ENCODE assay signal across 1 cellular context in genomic region chr6:31619805-31620585, GRCh38.
TF ChIP-seq lines count a peak whose summit lies in the region.

No MANE protein-coding gene starts in this region.

TF ChIP-seq in HepG2, 621 proteins besides CTCF, POLR2A, EP300 and RAD21 (continued from another document and continues in another):
- no peak for TF ChIP-seq AFF4 (CRISPR knock-in tag; IDR thresholded peaks at IDR 0.05)
- peak; percentile 90; the same call in 1 of the 2 replicates for TF ChIP-seq ZNF704 (CRISPR knock-in tag; IDR thresholded peaks at IDR 0.05; ENCODE audit: borderline replicate concordance)
- TF ChIP-seq HNRNPLL (IDR thresholded peaks at IDR 0.05; ENCODE audit: low read depth, low read length, poor library complexity, severe bottlenecking), result peak; percentile 99
- peak; percentile 26 for TF ChIP-seq ZNF235 (CRISPR knock-in tag; IDR thresholded peaks at IDR 0.05; ENCODE audit: borderline replicate concordance)
- no peak for TF ChIP-seq ZNF713 (CRISPR knock-in tag; IDR thresholded peaks at IDR 0.05)
- no peak for TF ChIP-seq FOXJ3 (CRISPR knock-in tag; IDR thresholded peaks at IDR 0.05; ENCODE audit: borderline replicate concordance)
- peak; percentile 80 for TF ChIP-seq JUN (CRISPR knock-in tag; IDR thresholded peaks at IDR 0.05)
- TF ChIP-seq ZNF580 (CRISPR knock-in tag; IDR thresholded peaks at IDR 0.05; ENCODE audit: borderline replicate concordance, low read depth), result peak; percentile 82; the same call in 1 of the 2 replicates
- no peak for TF ChIP-seq KLF13 (CRISPR knock-in tag; IDR thresholded peaks at IDR 0.05)
- no peak for TF ChIP-seq GABPA (IDR thresholded peaks at IDR 0.05; ENCODE audit: low read depth, low read length)
- TF ChIP-seq GABPA (CRISPR knock-in tag; IDR thresholded peaks at IDR 0.05; ENCODE audit: low read depth), result peak; percentile 61
- no peak for TF ChIP-seq PTBP1 (IDR thresholded peaks at IDR 0.05; ENCODE audit: low read depth, low read length, poor library complexity, severe bottlenecking)
- no peak for TF ChIP-seq ADNP (CRISPR knock-in tag; IDR thresholded peaks at IDR 0.05)
- TF ChIP-seq ZNF605 (CRISPR knock-in tag; IDR thresholded peaks at IDR 0.05), result no peak; the same call in 1 of the 2 replicates
- 0 out of 2 replicates have a peak, but pooled peaks have one; percentile 9 for TF ChIP-seq ZNF740 (CRISPR knock-in tag; IDR thresholded peaks at IDR 0.05)
- 0 out of 2 replicates have a peak, but pooled peaks have one; percentile 24 for TF ChIP-seq ZNF263 (CRISPR knock-in tag; IDR thresholded peaks at IDR 0.05)
- TF ChIP-seq BRF2 (CRISPR knock-in tag; IDR thresholded peaks at IDR 0.05), result peak; percentile 94
- TF ChIP-seq ERF (CRISPR knock-in tag; IDR thresholded peaks at IDR 0.05), result 0 out of 2 replicates have a peak, but pooled peaks have one; percentile 74
- TF ChIP-seq NFKBIZ (CRISPR knock-in tag; IDR thresholded peaks at IDR 0.05), result 0 out of 2 replicates have a peak, but pooled peaks have one; percentile 34
- TF ChIP-seq ZNF136 (CRISPR knock-in tag; IDR thresholded peaks at IDR 0.05; ENCODE audit: low read depth), result no peak
- TF ChIP-seq ZNF850 (CRISPR knock-in tag; conservative IDR thresholded peaks at IDR 0.05), result no peak; the same call in 1 of the 2 replicates
- TF ChIP-seq THRA (CRISPR knock-in tag; IDR thresholded peaks at IDR 0.05; ENCODE audit: borderline replicate concordance), result no peak
- no peak for TF ChIP-seq CCAR2 (optimal IDR thresholded peaks at IDR 0.05; ENCODE audit: low read depth, low read length)
- TF ChIP-seq ZSCAN5A (CRISPR knock-in tag; IDR thresholded peaks at IDR 0.05; ENCODE audit: borderline replicate concordance), result peak; percentile 85; the same call in 1 of the 2 replicates
- no peak; the same call in 1 of the 2 replicates for TF ChIP-seq BCL6 (CRISPR knock-in tag; IDR thresholded peaks at IDR 0.05)
- no peak for TF ChIP-seq ELF3 (CRISPR knock-in tag; IDR thresholded peaks at IDR 0.05)
- no peak for TF ChIP-seq ZBTB2 (CRISPR knock-in tag; IDR thresholded peaks at IDR 0.05; ENCODE audit: low read depth)
- no peak for TF ChIP-seq TCF12 (IDR thresholded peaks at IDR 0.05)
- no peak for TF ChIP-seq TCF12 (CRISPR knock-in tag; IDR thresholded peaks at IDR 0.05)
- TF ChIP-seq MTA1 (CRISPR knock-in tag; IDR thresholded peaks at IDR 0.05; ENCODE audit: borderline replicate concordance), result peak; percentile 69; the same call in 1 of the 2 replicates
- no peak for TF ChIP-seq ZNF652 (CRISPR knock-in tag; IDR thresholded peaks at IDR 0.05; ENCODE audit: borderline replicate concordance, low read depth)
- TF ChIP-seq BORCS8-MEF2B (CRISPR knock-in tag; IDR thresholded peaks at IDR 0.05), result peak; percentile 93
- TF ChIP-seq MIER2 (CRISPR knock-in tag; IDR thresholded peaks at IDR 0.05), result peak; percentile 12; the same call in 1 of the 2 replicates
- TF ChIP-seq SNAI1 (CRISPR knock-in tag; IDR thresholded peaks at IDR 0.05; ENCODE audit: borderline replicate concordance), result peak; percentile 9; the same call in 1 of the 2 replicates
- TF ChIP-seq TBX3 (IDR thresholded peaks at IDR 0.05; ENCODE audit: borderline replicate concordance), result peak; percentile 90
- no peak for TF ChIP-seq MYNN (CRISPR knock-in tag; IDR thresholded peaks at IDR 0.05; ENCODE audit: low read depth)
- peak; percentile 65; the same call in 1 of the 2 replicates for TF ChIP-seq THAP7 (CRISPR knock-in tag; IDR thresholded peaks at IDR 0.05)
- no peak for TF ChIP-seq NFE2 (CRISPR knock-in tag; IDR thresholded peaks at IDR 0.05)
- TF ChIP-seq ZNF678 (CRISPR knock-in tag; IDR thresholded peaks at IDR 0.05), result peak; percentile 75; the same call in 1 of the 2 replicates
- TF ChIP-seq ZNF660 (CRISPR knock-in tag; IDR thresholded peaks at IDR 0.05; ENCODE audit: borderline replicate concordance, low read depth), result no peak
- TF ChIP-seq ZNF549 (CRISPR knock-in tag; IDR thresholded peaks at IDR 0.05), result no peak
- TF ChIP-seq DBP (CRISPR knock-in tag; IDR thresholded peaks at IDR 0.05; ENCODE audit: not compliant biosample characterization), result peak; percentile 49
- TF ChIP-seq ZEB1 (IDR thresholded peaks at IDR 0.05; ENCODE audit: insufficient replicate concordance, low read depth), result peak; percentile 21
- peak; percentile 23; the same call in 1 of the 2 replicates for TF ChIP-seq RXRB (CRISPR knock-in tag; IDR thresholded peaks at IDR 0.05; ENCODE audit: borderline replicate concordance)
- no peak for TF ChIP-seq ZFP82 (CRISPR knock-in tag; IDR thresholded peaks at IDR 0.05; ENCODE audit: borderline replicate concordance)
- peak; percentile 80 for TF ChIP-seq DR1 (CRISPR knock-in tag; IDR thresholded peaks at IDR 0.05)
- TF ChIP-seq ZNF431 (CRISPR knock-in tag; IDR thresholded peaks at IDR 0.05; ENCODE audit: borderline replicate concordance, low read depth), result no peak
- TF ChIP-seq ZNF468 (CRISPR knock-in tag; IDR thresholded peaks at IDR 0.05), result no peak
- no peak for TF ChIP-seq FOXO4 (CRISPR knock-in tag; conservative IDR thresholded peaks at IDR 0.05)
- TF ChIP-seq NR2F6 (IDR thresholded peaks at IDR 0.05), result no peak
- peak; percentile 38; the same call in 1 of the 2 replicates for TF ChIP-seq NR2F6 (CRISPR knock-in tag; IDR thresholded peaks at IDR 0.05)
- no peak for TF ChIP-seq SSRP1 (CRISPR knock-in tag; IDR thresholded peaks at IDR 0.05)
- no peak for TF ChIP-seq SKIL (CRISPR knock-in tag; IDR thresholded peaks at IDR 0.05; ENCODE audit: borderline replicate concordance)
